2 cellular contexts compared by ENCODE assay signal in genomic region chr11:8352090-8352489, GRCh38.
TF ChIP-seq lines count a peak whose summit lies in the region.

No MANE protein-coding gene starts in this region.

TF ChIP-seq in SK-N-SH, 30 proteins besides CTCF, POLR2A, EP300 and RAD21 (continued from another document):
- TF ChIP-seq REST (IDR thresholded peaks at IDR 0.05; ENCODE audit: low read depth, low read length), result peak; percentile 90
- no peak for TF ChIP-seq USF1 (IDR thresholded peaks at IDR 0.05; ENCODE audit: borderline replicate concordance, low read depth)
- no peak for TF ChIP-seq SMC3 (IDR thresholded peaks at IDR 0.05; ENCODE audit: low read depth, low read length)

TF ChIP-seq in SK-N-SH treated with all-trans-retinoic acid at 6 μM for 48 hours, 23 proteins besides CTCF, POLR2A, EP300 and RAD21 (continued from another document):
- TF ChIP-seq TSHZ2 (CRISPR knock-in tag; IDR thresholded peaks at IDR 0.05) (no peak), POU6F1 (CRISPR knock-in tag; IDR thresholded peaks at IDR 0.05; ENCODE audit: borderline replicate concordance, low read depth) (no peak), PATZ1 (CRISPR knock-in tag; IDR thresholded peaks at IDR 0.05; ENCODE audit: borderline replicate concordance) (no peak), ARNTL (CRISPR knock-in tag; IDR thresholded peaks at IDR 0.05; ENCODE audit: borderline replicate concordance, low read depth) (no peak), TOX (CRISPR knock-in tag; IDR thresholded peaks at IDR 0.05; ENCODE audit: borderline replicate concordance) (no peak), ZNF565 (CRISPR knock-in tag; conservative IDR thresholded peaks at IDR 0.05; ENCODE audit: low read depth) (no peak), ZFP3 (CRISPR knock-in tag; IDR thresholded peaks at IDR 0.05) (no peak), ZFP30 (CRISPR knock-in tag; IDR thresholded peaks at IDR 0.05) (no peak), SNAI2 (CRISPR knock-in tag; IDR thresholded peaks at IDR 0.05) (no peak), OSR1 (CRISPR knock-in tag; IDR thresholded peaks at IDR 0.05) (no peak)
